Comparison of ENCODE assay signal across 8 cellular contexts in the genomic region with DNA sequence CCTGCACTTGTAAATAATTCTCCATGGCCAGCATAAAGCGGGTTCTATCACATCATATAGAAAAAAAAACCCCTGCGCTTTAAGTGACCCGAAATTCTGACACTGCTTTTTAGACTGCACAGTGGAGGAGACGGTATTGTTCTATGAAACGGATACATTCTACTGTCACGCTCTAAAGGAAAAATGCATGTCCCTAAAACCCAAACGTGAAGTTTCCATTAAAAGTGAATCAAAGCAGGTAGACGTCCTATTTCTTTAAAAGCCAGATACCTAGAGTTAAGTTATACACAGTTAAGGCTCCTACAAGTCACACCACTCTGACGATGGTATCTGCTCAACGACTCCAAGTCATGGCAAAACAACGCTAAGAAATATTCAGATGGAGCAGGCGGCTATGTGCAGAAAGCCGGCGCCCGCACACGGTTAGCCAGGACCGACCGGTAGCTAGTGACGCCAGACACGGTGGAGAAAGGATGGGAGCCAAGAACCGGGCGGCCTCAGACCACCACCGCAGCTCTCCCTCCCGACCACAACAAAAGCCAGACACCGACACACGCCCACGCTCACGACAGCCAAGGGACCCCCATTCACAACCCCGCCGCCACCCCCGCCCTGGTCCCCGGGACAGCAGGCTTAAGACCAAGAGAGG. TPM values are rescaled to one million over a fixed set of nuclear protein-coding genes. Genes with fewer than 3 reads are reported as not detected.
DNase-seq lines count a peak whose midpoint lies in the region; ATAC-seq and TF ChIP-seq lines count a peak whose summit lies in the region.

No MANE protein-coding gene starts in this region.

- ATAC-seq in HG03064 (IDR thresholded peaks at IDR 0.05; ENCODE audit: low read depth, unreplicated experiment), result peak; percentile 17
- ATAC-seq in GM19397 (IDR thresholded peaks at IDR 0.05; ENCODE audit: unreplicated experiment), result no peak

- no peaks in the 10 kb centered on the region for H3K27me3 ChIP-seq in ectodermal cell (ENCODE audit: control insufficient read depth, insufficient read depth, low read length, poor library complexity, severe bottlenecking)

- H3K9me3 ChIP-seq in SK-N-MC (ENCODE audit: low read depth, low read length) (no peaks in the 10 kb centered on the region), ectodermal cell (ENCODE audit: control insufficient read depth, low read length) (no peaks in the 10 kb centered on the region), mesodermal cell (ENCODE audit: control insufficient read depth, low read length) (no peaks in the 10 kb centered on the region)

- H3K27ac ChIP-seq in SK-N-MC, result peak overlapping the region; percentile 96
- H3K27ac ChIP-seq in ectodermal cell (ENCODE audit: insufficient read depth, low read depth, low read length, poor library complexity, severe bottlenecking), result peak overlapping the region; percentile 97
- peak overlapping the region; percentile 100 for H3K27ac ChIP-seq in mesodermal cell (ENCODE audit: low read depth, low read length, severe bottlenecking)
- H3K27ac ChIP-seq in urinary bladder (ENCODE audit: low read depth), result peak overlapping the region; percentile 99

- in situ Hi-C loops in GM13977 (cut with MboI; ENCODE audit: low pct_unique_long_range_greater_than_20kb, low sequenced_read_pairs, unreplicated experiment), result no loop called here

- no peak for TF ChIP-seq CTCF in GM13977 (IDR thresholded peaks at IDR 0.05; ENCODE audit: extremely low read depth, insufficient read depth, missing control alignments)

- H3K4me3 ChIP-seq in SK-N-MC (peak overlapping the region; percentile 85), ectodermal cell (ENCODE audit: insufficient read depth, low read depth, low read length) (peak overlapping the region; percentile 72), mesodermal cell (ENCODE audit: extremely low read depth, insufficient read depth, low read length, poor library complexity, severe bottlenecking) (peak overlapping the region; percentile 98), urinary bladder (ENCODE audit: low read depth, low read length) (peak overlapping the region; percentile 93)

- WGBS in ectodermal cell, 2 experiments, result 0 to 1% methylated on average over 32 of the region's 32 CpGs
- WGBS in mesodermal cell (ENCODE audit: insufficient coverage in 2 of 2), 2 experiments, result 0 to 2% methylated on average over 12 to 22 of the region's 32 CpGs
- WGBS in urinary bladder, result 1% methylated on average over 32 of the region's 32 CpGs

- peak overlapping the region; percentile 97 for H3K9ac ChIP-seq in SK-N-MC (ENCODE audit: insufficient read length)

- H3K4me1 ChIP-seq in ectodermal cell (ENCODE audit: control insufficient read depth, insufficient read depth, low read length), result peaks cover 8% of the 10 kb centered on the region
- no peaks in the 10 kb centered on the region for H3K4me1 ChIP-seq in mesodermal cell (ENCODE audit: control insufficient read depth, insufficient read depth, low read length, poor library complexity, severe bottlenecking)
- no peaks in the 10 kb centered on the region for H3K4me1 ChIP-seq in urinary bladder (ENCODE audit: insufficient read depth)

- DNase-seq in A172 (ENCODE audit: low spot score), result peak; percentile 22
- DNase-seq in GM13977 (ENCODE audit: low spot score), result peak; percentile 20
- DNase-seq in SK-N-MC (ENCODE audit: low read depth, low spot score), result no peak

- H3K36me3 ChIP-seq in SK-N-MC (ENCODE audit: insufficient read depth, low read length) (peaks cover 33% of the 10 kb centered on the region), ectodermal cell (ENCODE audit: control insufficient read depth, insufficient read depth, low read length) (peaks cover 19% of the 10 kb centered on the region), mesodermal cell (ENCODE audit: control insufficient read depth, insufficient read depth, low read length) (peaks cover 31% of the 10 kb centered on the region), urinary bladder (ENCODE audit: insufficient read depth) (no peaks in the 10 kb centered on the region)

RNA-seq across cellular contexts. Expression of a gene that starts 0.8 kb away (rescaled TPM):
- 590 and 596 TPM in 2 replicates for total RNA-seq in A172 (2014; rRNA removed; shearing (Covaris generic))
- 746 TPM for polyA plus RNA-seq in ectodermal cell (2013, experiment 1 of 4)
- 704 TPM for polyA plus RNA-seq in ectodermal cell (2013, experiment 2 of 4)
- polyA plus RNA-seq in ectodermal cell (2013, experiment 3 of 4), result 566 TPM
- polyA plus RNA-seq in ectodermal cell (2013, experiment 4 of 4), result 656 TPM
- 672 TPM for polyA plus RNA-seq in mesodermal cell (2013, experiment 1 of 2)
- 691 TPM for polyA plus RNA-seq in mesodermal cell (2013, experiment 2 of 2)
- 272 TPM for total RNA-seq in urinary bladder
- polyA plus RNA-seq in urinary bladder, result 745 TPM

RNA-seq across cellular contexts. Expression of a gene that starts 49.9 kb away (rescaled TPM):
- total RNA-seq in A172 (2014; rRNA removed; shearing (Covaris generic)), result 306 and 365 TPM in 2 replicates
- 244 TPM for polyA plus RNA-seq in ectodermal cell (2013, experiment 1 of 4)
- 236 TPM for polyA plus RNA-seq in ectodermal cell (2013, experiment 2 of 4)
- polyA plus RNA-seq in ectodermal cell (2013, experiment 3 of 4), result 197 TPM
- polyA plus RNA-seq in ectodermal cell (2013, experiment 4 of 4), result 235 TPM
- 210 TPM for polyA plus RNA-seq in mesodermal cell (2013, experiment 1 of 2)
- polyA plus RNA-seq in mesodermal cell (2013, experiment 2 of 2), result 180 TPM
- 67.5 TPM for total RNA-seq in urinary bladder
- polyA plus RNA-seq in urinary bladder, result 77.9 TPM
